ENCODE assay signal across 28 cellular contexts in the genomic region with DNA sequence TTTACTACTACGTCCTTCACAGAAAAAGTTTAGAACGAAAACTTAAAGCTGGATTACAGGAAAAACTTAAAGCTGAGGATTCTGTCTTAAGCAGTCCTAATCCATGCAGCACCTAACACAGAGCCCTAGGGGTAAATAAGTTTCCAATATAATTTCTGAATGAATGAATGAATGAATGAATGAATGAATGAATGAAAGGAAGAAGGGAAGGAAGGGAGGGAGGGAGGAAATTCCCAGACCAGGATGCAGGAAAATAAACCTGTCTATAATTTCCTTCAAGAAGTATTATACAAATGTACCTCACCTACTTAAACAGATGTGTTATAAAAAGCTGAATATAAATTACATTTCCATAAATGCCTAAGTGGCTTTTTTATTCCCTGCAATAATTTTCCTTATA.
"Had no signal": no experiment of that assay in that cellular context is flagged by ENCODE, and none has a peak within 500 bp of the region (broad histone marks: within the 10 kb centered on the region; RNA-seq: fewer than 3 reads in every experiment).

No MANE protein-coding gene starts in this region.

- H3K27me3 ChIP-seq: neural progenitor cell, ovary, spleen, suprapubic skin, testis, tibial artery, transverse colon, upper lobe of right lung, uterus had no signal

- H3K4me2 ChIP-seq: neural progenitor cell, smooth muscle cell had no signal

- H3K4me3 ChIP-seq: neural progenitor cell, ovary, psoas muscle, skin epidermis, smooth muscle cell, spleen, suprapubic skin, testis, tibial artery, transverse colon, upper lobe of right lung, uterus had no signal

- ATAC-seq: natural killer cell; psoas muscle; right cardiac atrium; sciatic nerve; stimulated activated memory B cell treated with anti-CD40 and anti-IgM and Interleukin-4, amounts not matched to agents 10 μg/mL and 1 μg/mL and 100 μg/mL, for 72 hours; stimulated activated naive CD8-positive, alpha-beta T cell treated with anti-CD3 and anti-CD28 coated beads, Interleukin-15, amount 100 ng/mL, for 72 hours; stimulated activated naive CD8-positive, alpha-beta T cell treated with anti-CD3 and anti-CD28 coated beads, Interleukin-15, Interleukin-2, amounts not matched to agents 100 U/mL and 50 U/mL, for 24 hours; upper lobe of right lung had no signal

- DNase-seq: natural killer cell; occipital lobe; ovary; posterior cingulate gyrus; psoas muscle; right cardiac atrium; spleen; stimulated activated CD4-positive, alpha-beta T cell treated with anti-CD3 and anti-CD28 coated beads, Interleukin-12 subunit alpha, Interleukin-12 subunit beta, amount 100 ng/mL, for 4 hours; stimulated activated CD4-positive, alpha-beta T cell treated with anti-CD3 and anti-CD28 coated beads, Interleukin-1b, Interleukin-23, amount 100 ng/mL, for 48 hours; stimulated activated CD4-positive, alpha-beta T cell treated with anti-CD3 and anti-CD28 coated beads, Interleukin-4, amount 100 ng/mL, for 1 hour; stimulated activated CD4-positive, alpha-beta T cell treated with anti-CD3 and anti-CD28 coated beads, Interleukin-4, amount 100 ng/mL, for 4 hours; stimulated activated CD8-positive, alpha-beta memory T cell treated with anti-CD3 and anti-CD28 coated beads, Interleukin-4, amount 100 ng/mL, for 48 hours; stimulated activated naive CD4-positive, alpha-beta T cell; stimulated activated naive CD8-positive, alpha-beta T cell treated with anti-CD3 and anti-CD28 coated beads, Interleukin-15, amount 100 ng/mL, for 72 hours; stimulated activated naive CD8-positive, alpha-beta T cell treated with anti-CD3 and anti-CD28 coated beads, Interleukin-15, Interleukin-2, amounts not matched to agents 100 U/mL and 50 U/mL, for 24 hours; substantia nigra; testis; tibial artery; transverse colon; upper lobe of right lung; uterus had no signal

- H3K36me3 ChIP-seq: ovary, transverse colon, upper lobe of right lung, uterus had no signal

- H3K9ac ChIP-seq: neural progenitor cell, parathyroid adenoma had no signal

- H3K4me1 ChIP-seq: psoas muscle, suprapubic skin, transverse colon, upper lobe of right lung, uterus had no signal

- H2AFZ ChIP-seq: neural progenitor cell, parathyroid adenoma had no signal

- H3K9me3 ChIP-seq: ovary, psoas muscle, spleen, testis, transverse colon, upper lobe of right lung, uterus had no signal

- H3K27ac ChIP-seq: neural progenitor cell, ovary, parathyroid adenoma, psoas muscle, skin epidermis, spleen, suprapubic skin, testis, tibial artery, transverse colon, upper lobe of right lung, uterus had no signal
